In the genomic region with DNA sequence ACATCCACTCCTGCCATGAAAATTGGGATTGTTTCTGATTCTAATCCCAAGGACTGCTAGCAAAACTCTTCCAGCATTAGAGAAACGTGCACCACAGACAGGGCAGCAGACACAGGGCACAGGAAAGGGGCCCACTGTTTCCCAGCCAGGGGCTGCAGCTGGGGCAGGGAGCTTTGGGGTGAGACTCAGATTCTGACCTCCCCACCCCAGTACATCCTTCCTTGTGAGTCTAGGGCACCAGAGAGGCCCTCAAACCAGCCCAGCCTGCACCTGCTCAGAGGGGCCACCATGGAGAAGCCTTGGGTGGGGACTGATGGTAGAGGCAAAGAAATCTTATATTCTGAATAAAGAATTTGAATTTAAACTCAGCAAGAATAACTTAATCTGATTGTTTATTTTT, we compare ENCODE assay signal across 32 cellular contexts.
"Had no signal": no experiment of that assay in that cellular context is flagged by ENCODE, and none has a peak within 500 bp of the region (broad histone marks: within the 10 kb centered on the region; RNA-seq: fewer than 3 reads in every experiment).

No MANE protein-coding gene starts in this region.

- H3K27me3 Mint-ChIP-seq: activated B cell treated with CpG ODN at 0.5 μM for 24 hours; activated CD8-positive, alpha-beta T cell treated with anti-CD3 and anti-CD28 coated beads for 36 hours; activated naive CD4-positive, alpha-beta T cell treated with anti-CD3 and anti-CD28 coated beads, Interleukin-2, amount 50 U/mL, for 24 hours; activated naive CD8-positive, alpha-beta T cell treated with anti-CD3 and anti-CD28 coated beads for 36 hours; activated naive CD8-positive, alpha-beta T cell treated with anti-CD3 and anti-CD28 coated beads, Interleukin-2, amount 50 U/mL, for 24 hours; central memory CD8-positive, alpha-beta T cell; dendritic cell treated with granulocyte-macrophage colony-stimulating factor and Interleukin-4, amounts not matched to agents 40 ng/mL and 50 ng/mL, for 4 days; T-helper 17 cell had no signal

- H3K27me3 ChIP-seq: adrenal gland, brain microvascular endothelial cell, dorsolateral prefrontal cortex had no signal

- H3K36me3 Mint-ChIP-seq: activated naive CD4-positive, alpha-beta T cell treated with anti-CD3 and anti-CD28 coated beads, Interleukin-2, amount 50 U/mL, for 24 hours; activated naive CD8-positive, alpha-beta T cell treated with anti-CD3 and anti-CD28 coated beads for 36 hours had no signal

- H3K27ac Mint-ChIP-seq: activated B cell treated with CpG ODN at 0.5 μM for 24 hours; activated CD8-positive, alpha-beta T cell treated with anti-CD3 and anti-CD28 coated beads for 36 hours; activated naive CD4-positive, alpha-beta T cell treated with anti-CD3 and anti-CD28 coated beads for 36 hours; activated naive CD4-positive, alpha-beta T cell treated with anti-CD3 and anti-CD28 coated beads, Interleukin-2, amount 50 U/mL, for 24 hours; activated naive CD8-positive, alpha-beta T cell treated with anti-CD3 and anti-CD28 coated beads for 36 hours; activated naive CD8-positive, alpha-beta T cell treated with anti-CD3 and anti-CD28 coated beads, Interleukin-2, amount 50 U/mL, for 24 hours; activated T-helper 1 cell treated with anti-CD3 and anti-CD28 coated beads, Interleukin-12 subunit alpha, Interleukin-12 subunit beta, Interleukin-2, Interleukin-4 antibody, amounts not matched to agents 30 ng/mL and 10 ng/mL and 1 ng/mL, durations not matched to agents 14 hours and 24 hours and 36 hours; activated T-helper 2 cell treated with anti-CD3 and anti-CD28 coated beads, Interferon-gamma antibody, Interleukin-2, Interleukin-4, amounts not matched to agents 10 μg/mL and 5 μg/mL and 100 μg/mL, durations not matched to agents 14 hours and 24 hours and 36 hours; dendritic cell treated with granulocyte-macrophage colony-stimulating factor and Interleukin-4, amounts not matched to agents 40 ng/mL and 50 ng/mL, for 4 days; endodermal cell; T-helper 17 cell; T-helper 2 cell treated with Interferon-gamma antibody and Interleukin-4, amounts not matched to agents 5 μg/mL and 100 μg/mL, for 36 hours had no signal

- H3K27ac ChIP-seq: adrenal gland, brain microvascular endothelial cell, coronary artery, WERI-Rb-1 had no signal

- H3K36me3 ChIP-seq: adrenal gland, brain microvascular endothelial cell, WERI-Rb-1 had no signal

- H3K4me1 ChIP-seq: adrenal gland had no signal

- H3K4me3 ChIP-seq: adrenal gland, coronary artery had no signal

- H3K4me3 Mint-ChIP-seq: activated B cell treated with CpG ODN at 0.5 μM for 24 hours; activated CD8-positive, alpha-beta T cell treated with anti-CD3 and anti-CD28 coated beads for 36 hours; activated naive CD4-positive, alpha-beta T cell treated with anti-CD3 and anti-CD28 coated beads for 36 hours; activated naive CD4-positive, alpha-beta T cell treated with anti-CD3 and anti-CD28 coated beads, Interleukin-2, amount 50 U/mL, for 24 hours; activated naive CD8-positive, alpha-beta T cell treated with anti-CD3 and anti-CD28 coated beads for 36 hours; activated naive CD8-positive, alpha-beta T cell treated with anti-CD3 and anti-CD28 coated beads, Interleukin-2, amount 50 U/mL, for 24 hours; activated T-helper 1 cell treated with anti-CD3 and anti-CD28 coated beads, Interleukin-12 subunit alpha, Interleukin-12 subunit beta, Interleukin-2, Interleukin-4 antibody, amounts not matched to agents 30 ng/mL and 10 ng/mL and 1 ng/mL, durations not matched to agents 14 hours and 24 hours and 36 hours; central memory CD8-positive, alpha-beta T cell; dendritic cell treated with granulocyte-macrophage colony-stimulating factor and Interleukin-4, amounts not matched to agents 40 ng/mL and 50 ng/mL, for 4 days; endodermal cell; T-helper 17 cell; T-helper 2 cell treated with Interferon-gamma antibody and Interleukin-4, amounts not matched to agents 5 μg/mL and 100 μg/mL, for 36 hours had no signal

- H3K4me1 Mint-ChIP-seq: activated B cell treated with CpG ODN at 0.5 μM for 24 hours; activated naive CD4-positive, alpha-beta T cell treated with anti-CD3 and anti-CD28 coated beads, Interleukin-2, amount 50 U/mL, for 24 hours; activated naive CD8-positive, alpha-beta T cell treated with anti-CD3 and anti-CD28 coated beads for 36 hours; activated naive CD8-positive, alpha-beta T cell treated with anti-CD3 and anti-CD28 coated beads, Interleukin-2, amount 50 U/mL, for 24 hours; central memory CD8-positive, alpha-beta T cell; endodermal cell; T-helper 17 cell had no signal

- DNase-seq: activated B cell treated with CpG ODN at 0.5 μM for 24 hours; activated CD4-positive, alpha-beta T cell treated with anti-CD3 and anti-CD28 coated beads for 48 hours; activated CD4-positive, alpha-beta T cell treated with anti-CD3 and anti-CD28 coated beads, Interleukin-2, amount 50 U/mL, for 1 hour; activated CD4-positive, alpha-beta T cell treated with anti-CD3 and anti-CD28 coated beads, Interleukin-2, amount 50 U/mL, for 48 hours; activated CD8-positive, alpha-beta memory T cell treated with anti-CD3 and anti-CD28 coated beads for 24 hours; activated CD8-positive, alpha-beta T cell treated with anti-CD3 and anti-CD28 coated beads for 36 hours; activated effector memory CD4-positive, alpha-beta T cell treated with anti-CD3 and anti-CD28 coated beads, Interleukin-2, amount 50 U/mL, for 16 hours; activated naive CD4-positive, alpha-beta T cell treated with anti-CD3 and anti-CD28 coated beads for 36 hours; activated naive CD8-positive, alpha-beta T cell treated with anti-CD3 and anti-CD28 coated beads for 36 hours; activated naive CD8-positive, alpha-beta T cell treated with anti-CD3 and anti-CD28 coated beads, Interleukin-2, amount 50 U/mL, for 24 hours; activated T-cell treated with anti-CD3 and anti-CD28 coated beads, Interleukin-2, amount 50 U/mL, for 1 hour; activated T-cell treated with anti-CD3 and anti-CD28 coated beads, Interleukin-2, amount 50 U/mL, for 48 hours; adrenal gland; aorta; brain microvascular endothelial cell; dorsolateral prefrontal cortex; effector memory CD4-positive, alpha-beta T cell; endodermal cell; foreskin fibroblast; T-helper 1 cell; T-helper 17 cell; T1000; WERI-Rb-1 had no signal

- ATAC-seq: activated CD4-positive, CD25-positive, alpha-beta regulatory T cell treated with anti-CD3 and anti-CD28 coated beads, Interleukin-2, amount 50 U/mL, for 24 hours; activated CD8-positive, alpha-beta T cell treated with anti-CD3 and anti-CD28 coated beads for 36 hours; activated naive CD8-positive, alpha-beta T cell treated with anti-CD3 and anti-CD28 coated beads, Interleukin-2, amount 50 U/mL, for 24 hours; esophagus mucosa; T-helper 17 cell had no signal

- H3K9me3 ChIP-seq: adrenal gland had no signal
